8 cellular contexts compared by ENCODE assay signal in the genomic region with DNA sequence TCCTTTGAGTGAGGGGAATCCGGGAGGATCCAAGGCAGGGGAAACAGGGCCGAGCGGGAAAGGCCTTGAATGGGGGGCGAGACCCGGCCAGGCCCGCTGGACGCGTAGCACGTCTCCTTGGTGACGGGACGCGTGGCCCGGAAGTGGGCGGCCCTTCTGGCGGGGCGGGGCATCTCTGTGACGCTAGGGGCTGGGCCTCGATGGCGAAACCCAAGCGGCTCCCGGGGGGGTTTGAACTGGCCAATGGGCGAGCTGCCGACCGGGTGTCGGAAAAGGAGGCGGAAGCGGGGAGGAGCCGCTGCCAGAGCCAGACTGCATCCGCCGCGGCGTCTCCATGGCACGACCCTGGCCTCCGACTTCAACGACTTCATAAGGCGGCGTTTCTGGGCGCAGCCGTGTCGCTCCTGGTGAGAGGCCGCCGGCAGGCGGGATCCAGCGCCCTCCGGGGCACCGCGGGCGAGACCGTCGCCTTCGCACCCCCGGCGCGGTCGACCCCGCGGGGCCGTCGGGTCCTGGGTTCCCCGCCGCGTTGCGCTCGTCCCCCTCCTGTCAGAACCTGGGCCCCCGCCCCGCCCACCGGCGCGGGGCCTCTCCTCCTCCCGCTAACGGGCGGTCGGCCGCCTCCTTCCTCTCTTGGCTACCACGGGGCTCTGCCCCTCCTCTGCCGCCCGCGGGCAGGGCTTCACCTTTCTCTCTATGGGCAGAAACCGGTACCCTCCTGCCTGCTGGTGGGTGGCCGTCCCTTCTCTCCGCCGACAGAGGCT. TPM values are rescaled to one million over a fixed set of nuclear protein-coding genes. Genes with fewer than 3 reads are reported as not detected.
DNase-seq lines count a peak whose midpoint lies in the region; ATAC-seq and TF ChIP-seq lines count a peak whose summit lies in the region.

TSS of gene ODF2 (plus strand) at position 158 of the 764 bp plus-strand sequence. CDS start at position 244, 86 bp downstream.

- H3K27me3 ChIP-seq in adrenal gland = no peaks in the 10 kb centered on the region
- no peaks in the 10 kb centered on the region for H3K27me3 ChIP-seq in heart right ventricle
- no peaks in the 10 kb centered on the region for H3K27me3 ChIP-seq in upper lobe of left lung

- WGBS in adrenal gland, 4 donors = 0 to 1% (median 0%) methylated on average over 6 to 82 of the region's 82 CpGs
- 0% methylated on average over 73 to 82 of the region's 82 CpGs for WGBS in heart right ventricle, 2 donors
- 1% methylated on average over 20 to 41 of the region's 82 CpGs for WGBS in upper lobe of left lung, 2 donors

- DNase-seq in NCI-H1694 (lab: John Stamatoyannopoulos, UW) (peak; percentile 93), adrenal gland (peak; percentile 97 to 99 (median 98)), heart right ventricle (peak; percentile 98 to 99), posterior vena cava (ENCODE audit: low spot score) (peak; percentile 99), upper lobe of left lung (peak; percentile 98 to 99)

- peak; percentile 75 for ATAC-seq in HG02884 (IDR thresholded peaks at IDR 0.05; ENCODE audit: unreplicated experiment)
- peak; percentile 93 to 98 (median 96) for ATAC-seq in heart right ventricle
- ATAC-seq in upper lobe of left lung (ENCODE audit: low FRiP score in 2 of 2) = peak; percentile 96

- H3K4me1 ChIP-seq in adrenal gland (replicated peaks in 1 of 2) (no peaks in the 10 kb centered on the region), heart right ventricle (peaks cover 0 to 33% (median 15%) of the 10 kb centered on the region in 9 donors), upper lobe of left lung (peaks cover 8 to 18% (median 13%) of the 10 kb centered on the region in 4 donors)

- TF ChIP-seq EP300 in upper lobe of left lung (IDR thresholded peaks at IDR 0.05) = peak in 1 of 4 donors; percentile 50

- H3K9me3 ChIP-seq in adrenal gland (replicated peaks in 1 of 3) = no peaks in the 10 kb centered on the region
- H3K9me3 ChIP-seq in heart right ventricle = no peaks in the 10 kb centered on the region
- H3K9me3 ChIP-seq in upper lobe of left lung = no peaks in the 10 kb centered on the region

- peak within 1 kb of the TSS in 4 of 5 donors; percentile 64 to 80 (median 74) for H3K27ac ChIP-seq in adrenal gland
- peak within 1 kb of the TSS; percentile 70 to 94 (median 90) for H3K27ac ChIP-seq in heart right ventricle
- H3K27ac ChIP-seq in upper lobe of left lung = peak within 1 kb of the TSS; percentile 80 to 91 (median 88)

- H3K4me3 ChIP-seq in adrenal gland = peak within 1 kb of the TSS in 3 of 4 donors; percentile 50 to 83 (median 59)
- peak within 1 kb of the TSS; percentile 54 to 98 (median 87) for H3K4me3 ChIP-seq in heart right ventricle
- H3K4me3 ChIP-seq in upper lobe of left lung = peak within 1 kb of the TSS; percentile 81 to 100 (median 95)

- H3K36me3 ChIP-seq in adrenal gland (replicated peaks in 1 of 2) (peaks cover 0 to 15% of the 10 kb centered on the region in 2 donors), heart right ventricle (peaks cover 0 to 22% (median 10%) of the 10 kb centered on the region in 9 donors), upper lobe of left lung (peaks cover 7 to 19% (median 13%) of the 10 kb centered on the region in 4 donors)

- peak; percentile 90 for TF ChIP-seq POLR2A in GM15510 (IDR thresholded peaks at IDR 0.05; ENCODE audit: borderline replicate concordance, extremely low read depth, insufficient read length)
- TF ChIP-seq POLR2A in adrenal gland (IDR thresholded peaks at IDR 0.05) = peak in 1 of 2 donors; percentile 54
- peak in 1 of 4 donors; percentile 68 for TF ChIP-seq POLR2A in upper lobe of left lung (IDR thresholded peaks at IDR 0.05)

- intact Hi-C loops in T-helper 1 cell treated with Interleukin-12 subunit alpha and Interleukin-12 subunit beta and Interleukin-4 antibody, amounts not matched to agents 30 ng/mL and 1 ng/mL, for 36 hours (cut with micrococcal nuclease) = loop anchor here (1.0 to 5.0 kb wide), 19 partner anchors 18 to 844 kb away; partner anchors contain the start of genes CERCAM, DOLK, DYNC2I2 and ENDOG
- intact Hi-C loops in adrenal gland (cut with DNase I) = no loop called here
- intact Hi-C loops in heart right ventricle (cut with DNase I) = loop anchor here in 4 of 10 donors (2.0 to 10.0 kb wide), 3 partner anchors 17 to 99 kb away; partner anchors contain the start of gene SPTAN1 (in 3 of the 4)
- intact Hi-C loops in posterior vena cava (cut with DNase I) = no loop called here

- TF ChIP-seq CTCF in adrenal gland (IDR thresholded peaks at IDR 0.05) = peak in 1 of 6 experiments; percentile 15
- TF ChIP-seq CTCF in heart right ventricle (IDR thresholded peaks at IDR 0.05) = no peak
- TF ChIP-seq CTCF in upper lobe of left lung (IDR thresholded peaks at IDR 0.05) = peak in 1 of 6 experiments; percentile 21

RNA-seq across cellular contexts. Expression of gene ODF2, which starts in this region (rescaled TPM):
- 43.4 and 47.0 TPM in 2 replicates for total RNA-seq in T-helper 1 cell treated with Interleukin-12 subunit alpha and Interleukin-12 subunit beta and Interleukin-4 antibody, amounts not matched to agents 30 ng/mL and 1 ng/mL, for 36 hours
- total RNA-seq in adrenal gland = 10 to 100 TPM; 10.2 to 18.3 (median 14.0) TPM
- polyA plus RNA-seq in adrenal gland = 10 to 100 TPM; 16.6 to 21.6 (median 19.6) TPM
- total RNA-seq in heart right ventricle = 10 to 100 TPM; 10.9 to 17.1 (median 14.8) TPM
- polyA plus RNA-seq in heart right ventricle = 10 to 100 TPM; 13.2 to 19.7 TPM
- 10 to 100 TPM; 17.5 to 19.8 TPM for total RNA-seq in posterior vena cava
- 10 to 100 TPM; 12.2 to 50.3 (median 22.5) TPM for total RNA-seq in upper lobe of left lung

Comparison
In these comparisons a context has a peak if more than half of its experiments do, and no peak if none do; other contexts are left out.
1. Peak in every context shown above with its lines: DNase-seq, ATAC-seq, H3K4me3 ChIP-seq and H3K27ac ChIP-seq.